ENCODE assay signal across 36 cellular contexts in the genomic region with DNA sequence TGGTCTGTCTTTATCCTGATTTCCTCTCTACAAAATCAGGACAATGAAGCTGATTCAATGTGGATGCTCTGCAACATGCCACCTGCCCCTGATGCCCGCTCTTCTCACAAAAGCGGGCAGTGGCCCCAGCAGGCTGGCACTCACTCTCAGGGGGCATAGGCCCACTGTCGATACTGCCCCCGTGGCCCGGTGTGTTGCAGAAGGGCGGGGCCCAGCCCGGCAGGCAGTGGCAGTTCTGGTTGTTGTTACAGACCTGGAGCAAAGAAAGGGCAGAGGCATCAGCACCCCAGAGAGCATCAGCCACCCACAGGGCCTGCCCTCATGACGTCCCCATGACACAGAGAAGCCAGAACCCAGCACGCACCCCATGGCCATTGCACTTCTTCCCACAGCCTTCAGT.
"Had no signal": no experiment of that assay in that cellular context is flagged by ENCODE, and none has a peak within 500 bp of the region (broad histone marks: within the 10 kb centered on the region; RNA-seq: fewer than 3 reads in every experiment).

No MANE protein-coding gene starts in this region.

- H3K27me3 ChIP-seq: adrenal gland, MG63, SJSA1 had no signal

- ATAC-seq: activated naive CD4-positive, alpha-beta T cell treated with anti-CD3 and anti-CD28 coated beads, Interleukin-2, amount 50 U/mL, for 72 hours; Panc1 had no signal

- H3K27ac ChIP-seq: adrenal gland, SJSA1, VCaP had no signal

- H3K9me3 ChIP-seq: adrenal gland, MG63, SJSA1, SK-N-SH had no signal

- H3K27ac Mint-ChIP-seq: activated CD4-positive, alpha-beta memory T cell treated with anti-CD3 and anti-CD28 coated beads, Interleukin-2, amount 10 ng/mL, durations not matched to agents 7 days and 5 days; activated naive CD4-positive, alpha-beta T cell treated with anti-CD3 and anti-CD28 coated beads for 36 hours; activated T-cell treated with anti-CD3 and anti-CD28 coated beads, Interleukin-2, amount 50 U/mL, for 24 hours; brain had no signal

- H3K4me1 ChIP-seq: adrenal gland, SJSA1 had no signal

- DNase-seq: activated CD4-positive, alpha-beta memory T cell treated with anti-CD3 and anti-CD28 coated beads, Interleukin-2, amount 10 ng/mL, durations not matched to agents 7 days and 5 days; activated CD4-positive, alpha-beta T cell treated with anti-CD3 and anti-CD28 coated beads for 1 hour; activated CD4-positive, alpha-beta T cell treated with anti-CD3 and anti-CD28 coated beads for 48 hours; activated CD4-positive, CD25-positive, alpha-beta regulatory T cell; activated CD8-positive, alpha-beta memory T cell treated with anti-CD3 and anti-CD28 coated beads for 24 hours; activated gamma-delta T cell treated with Interleukin-2 at 50 U/mL for 16 hours; activated naive CD4-positive, alpha-beta T cell treated with anti-CD3 and anti-CD28 coated beads for 36 hours; activated T-cell treated with anti-CD3 and anti-CD28 coated beads, Interleukin-2, amount 50 U/mL, for 24 hours; adrenal gland; anterior cingulate cortex; caudate nucleus; Kasumi-1; KG1; MG63; NCI-H1048; NCI-H1436 treated with DMSO at 0.1 percent for 48 hours; NCI-H187; NCI-H2029 treated with DMSO at 0.1 percent for 48 hours; NCI-H2107; NCI-H2171; NCI-H510A; NCI-H526; NCI-H748 treated with DMSO at 0.1 percent for 48 hours; NK-92 treated with Interleukin-12 subunit alpha and Interleukin-12 subunit beta, amount 100 ng/mL, for 24 hours; OCI-M1; SHP77 treated with DMSO at 0.1 percent for 48 hours; SK-N-SH; SW 1271; T-helper 1 cell; T-helper 2 cell; T-helper 9 cell had no signal

- H3K4me3 ChIP-seq: adrenal gland, MG63, SJSA1 had no signal

- H3K4me3 Mint-ChIP-seq: activated CD4-positive, alpha-beta memory T cell treated with anti-CD3 and anti-CD28 coated beads, Interleukin-2, amount 10 ng/mL, durations not matched to agents 7 days and 5 days; activated naive CD4-positive, alpha-beta T cell treated with anti-CD3 and anti-CD28 coated beads for 36 hours; activated T-cell treated with anti-CD3 and anti-CD28 coated beads, Interleukin-2, amount 50 U/mL, for 24 hours; brain had no signal

- H3K9me3 Mint-ChIP-seq: activated CD4-positive, alpha-beta memory T cell treated with anti-CD3 and anti-CD28 coated beads, Interleukin-2, amount 10 ng/mL, durations not matched to agents 7 days and 5 days; activated naive CD4-positive, alpha-beta T cell treated with anti-CD3 and anti-CD28 coated beads for 36 hours; activated T-cell treated with anti-CD3 and anti-CD28 coated beads, Interleukin-2, amount 50 U/mL, for 24 hours; brain had no signal

- H3K4me2 ChIP-seq: SK-N-SH had no signal

- H3K4me1 Mint-ChIP-seq: brain had no signal

- H3K27me3 Mint-ChIP-seq: activated CD4-positive, alpha-beta memory T cell treated with anti-CD3 and anti-CD28 coated beads, Interleukin-2, amount 10 ng/mL, durations not matched to agents 7 days and 5 days; activated T-cell treated with anti-CD3 and anti-CD28 coated beads, Interleukin-2, amount 50 U/mL, for 24 hours had no signal

- H3K9ac ChIP-seq: SK-N-SH had no signal
